ENCODE assay signal across 15 cellular contexts in genomic region chr11:44957051-44957515, GRCh38. TPM values are rescaled to one million over a fixed set of nuclear protein-coding genes. Genes with fewer than 3 reads are reported as not detected.
DNase-seq lines count a peak whose midpoint lies in the region; ATAC-seq, FAIRE-seq and TF ChIP-seq lines count a peak whose summit lies in the region.
"Had no signal": no experiment of that assay in that cellular context is flagged by ENCODE, and none has a peak within 500 bp of the region (broad histone marks: within the 10 kb centered on the region; RNA-seq: fewer than 3 reads in every experiment).

No MANE protein-coding gene starts in this region.

- no TSS peak for BruUV-seq in HepG2 (replicated peaks; lab: Mats Ljungman, UMichigan)

- H3K27ac ChIP-seq in right lobe of liver (no peak overlapping the region), HepG2 (ENCODE audit: extremely low read length, insufficient read depth, low read length) (no peak overlapping the region), ectodermal cell (ENCODE audit: insufficient read depth, low read depth, low read length, poor library complexity, severe bottlenecking) (no peak overlapping the region)

- no peak overlapping the region for H3K9ac ChIP-seq in HepG2 (ENCODE audit: insufficient read depth, low read depth, low read length)

- H3K4me3 ChIP-seq in right lobe of liver (peak overlapping the region in 1 of 3 donors; percentile 27), HepG2 (replicated peaks in 1 of 3; ENCODE audit: insufficient read depth in 1 of 3, low read depth in 2 of 3, low read length in 3 of 3) (no peak overlapping the region), ectodermal cell (ENCODE audit: insufficient read depth, low read depth, low read length) (peak overlapping the region; percentile 6)

- H3K36me3 ChIP-seq in right lobe of liver (no peaks in the 10 kb centered on the region), HepG2 (replicated peaks in 1 of 2; ENCODE audit: control insufficient read depth in 1 of 2, insufficient read depth in 2 of 2, low read length in 2 of 2) (no peaks in the 10 kb centered on the region), ectodermal cell (ENCODE audit: control insufficient read depth, insufficient read depth, low read length) (no peaks in the 10 kb centered on the region)

- TF ChIP-seq CTCF in right lobe of liver (IDR thresholded peaks at IDR 0.05), result no peak
- no peak for TF ChIP-seq CTCF in HepG2 (CRISPR knock-in tag; IDR thresholded peaks at IDR 0.05)
- TF ChIP-seq CTCF in type B pancreatic cell (conservative IDR thresholded peaks at IDR 0.05), result no peak

- TF ChIP-seq EP300 in HepG2 (IDR thresholded peaks at IDR 0.05; ENCODE audit: low read depth in 2 of 2, low read length in 2 of 2) (no peak), HepG2 (CRISPR knock-in tag; IDR thresholded peaks at IDR 0.05; ENCODE audit: borderline replicate concordance) (no peak)

- no peaks in the 10 kb centered on the region for H3K36me3 Mint-ChIP-seq in type B pancreatic cell
- H3K36me3 Mint-ChIP-seq in activated T-cell treated with anti-CD3 and anti-CD28 coated beads, Interleukin-2, amount 50 U/mL, for 4 hours (ENCODE audit: insufficient read depth), result no peaks in the 10 kb centered on the region
- H3K36me3 Mint-ChIP-seq: stimulated activated memory B cell treated with anti-CD40 and anti-IgM and Interleukin-4, amounts not matched to agents 10 μg/mL and 1 μg/mL and 100 μg/mL, for 72 hours had no signal

- H2AFZ ChIP-seq in HepG2 (ENCODE audit: low read length), result no peak overlapping the region

- TF ChIP-seq POLR2A in right lobe of liver (IDR thresholded peaks at IDR 0.05) (no peak), HepG2 (IDR thresholded peaks at IDR 0.05; ENCODE audit: insufficient read depth in 1 of 2, low read depth in 2 of 2, low read length in 2 of 2) (no peak)

- intact Hi-C loops in right lobe of liver (cut with DNase I) (no loop called here), HepG2 (cut with micrococcal nuclease; ENCODE audit: unreplicated experiment) (no loop called here)

- no peaks in the 10 kb centered on the region for H3K9me3 Mint-ChIP-seq in type B pancreatic cell
- H3K9me3 Mint-ChIP-seq in activated T-cell treated with anti-CD3 and anti-CD28 coated beads, Interleukin-2, amount 50 U/mL, for 4 hours, result no peaks in the 10 kb centered on the region
- H3K9me3 Mint-ChIP-seq: activated B cell treated with CpG ODN at 0.5 μM for 24 hours; central memory CD8-positive, alpha-beta T cell; stimulated activated memory B cell treated with anti-CD40 and anti-IgM and Interleukin-4, amounts not matched to agents 10 μg/mL and 1 μg/mL and 100 μg/mL, for 72 hours had no signal

- no peak for TF ChIP-seq RAD21 in HepG2 (CRISPR knock-in tag; IDR thresholded peaks at IDR 0.05)

- no peaks in the 10 kb centered on the region for H3K9me3 ChIP-seq in right lobe of liver
- no peaks in the 10 kb centered on the region for H3K9me3 ChIP-seq in HepG2 (ENCODE audit: low read length)
- no peaks in the 10 kb centered on the region for H3K9me3 ChIP-seq in ectodermal cell (ENCODE audit: control insufficient read depth, low read length)

- POLR2A ChIA-PET in HepG2 (lab: Yijun Ruan, JAX), result no interaction called here

- H3K27ac Mint-ChIP-seq in type B pancreatic cell, result no peak overlapping the region
- H3K27ac Mint-ChIP-seq: activated B cell treated with CpG ODN at 0.5 μM for 24 hours; stimulated activated memory B cell treated with anti-CD40 and anti-IgM and Interleukin-4, amounts not matched to agents 10 μg/mL and 1 μg/mL and 100 μg/mL, for 72 hours had no signal

- in situ Hi-C loops in HepG2 (cut with HindIII; ENCODE audit: extremely low pct_ligation_motif_present, low pct_unique_long_range_greater_than_20kb), result no loop called here

- no peaks in the 10 kb centered on the region for H3K27me3 ChIP-seq in right lobe of liver
- H3K27me3 ChIP-seq in HepG2 (ENCODE audit: control insufficient read depth in 1 of 2, insufficient read depth in 2 of 2, low read length in 2 of 2), result peaks cover 3 to 19% of the 10 kb centered on the region in 2 experiments; a peak in 3 of 5 replicates
- peaks cover 11% of the 10 kb centered on the region for H3K27me3 ChIP-seq in ectodermal cell (ENCODE audit: control insufficient read depth, insufficient read depth, low read length, poor library complexity, severe bottlenecking)

- H3K4me1 ChIP-seq in right lobe of liver, result no peaks in the 10 kb centered on the region
- peaks cover 6% of the 10 kb centered on the region for H3K4me1 ChIP-seq in HepG2 (ENCODE audit: insufficient read depth, low read length)
- H3K4me1 ChIP-seq in ectodermal cell (ENCODE audit: control insufficient read depth, insufficient read depth, low read length), result peaks cover 51% of the 10 kb centered on the region

- peaks cover 33% of the 10 kb centered on the region for H3K27me3 Mint-ChIP-seq in type B pancreatic cell
- no peaks in the 10 kb centered on the region for H3K27me3 Mint-ChIP-seq in activated T-cell treated with anti-CD3 and anti-CD28 coated beads, Interleukin-2, amount 50 U/mL, for 4 hours (ENCODE audit: low read depth)
- H3K27me3 Mint-ChIP-seq: activated B cell treated with CpG ODN at 0.5 μM for 24 hours; central memory CD8-positive, alpha-beta T cell; stimulated activated memory B cell treated with anti-CD40 and anti-IgM and Interleukin-4, amounts not matched to agents 10 μg/mL and 1 μg/mL and 100 μg/mL, for 72 hours had no signal

- ATAC-seq in right lobe of liver, result peak in 1 of 4 donors; percentile 57
- ATAC-seq in HepG2, result no peak
- ATAC-seq in activated T-cell treated with anti-CD3 and anti-CD28 coated beads, Interleukin-2, amount 50 U/mL, for 4 hours, result no peak
- ATAC-seq: stimulated activated memory B cell treated with anti-CD40 and anti-IgM and Interleukin-4, amounts not matched to agents 10 μg/mL and 1 μg/mL and 100 μg/mL, for 72 hours had no signal

- CTCF ChIA-PET in HepG2 (lab: Yijun Ruan, JAX; ENCODE audit: low intra/inter-chr PET ratio, low total read pairs), result no interaction called here

- DNase-seq in right lobe of liver (peak in 2 of 3 donors; percentile 51 to 64), HepG2 (ENCODE audit: low spot score) (no peak), left kidney (ENCODE audit: low read depth, low spot score) (peak; percentile 69), type B pancreatic cell (ENCODE audit: extremely low spot score, unreplicated experiment) (no peak), HK-2 (ENCODE audit: unreplicated experiment) (no peak), SHP77 (lab: John Stamatoyannopoulos, UW) (no peak)
- DNase-seq in activated T-cell treated with anti-CD3 and anti-CD28 coated beads, Interleukin-2, amount 50 U/mL, for 4 hours, result no peak
- DNase-seq: activated B cell treated with CpG ODN at 0.5 μM for 24 hours; activated naive CD4-positive, alpha-beta T cell treated with anti-CD3 and anti-CD28 coated beads, Interleukin-2, amount 50 U/mL, for 16 hours; erythroblast; stimulated activated CD4-positive, alpha-beta T cell treated with anti-CD3 and anti-CD28 coated beads, Interleukin-4, amount 100 ng/mL, for 4 hours had no signal

- H4K20me1 ChIP-seq in HepG2 (ENCODE audit: insufficient read depth, low read length), result no peaks in the 10 kb centered on the region

- H3K4me2 ChIP-seq in HepG2 (ENCODE audit: low read depth, low read length), result no peak overlapping the region

- FAIRE-seq in HepG2 (lab: Jason Lieb, UNC), result no peak
- FAIRE-seq: urothelium cell line had no signal

- no peaks in the 10 kb centered on the region for H3K79me2 ChIP-seq in HepG2 (ENCODE audit: insufficient read depth, low read length)

- peak overlapping the region; percentile 44 for H3K4me3 Mint-ChIP-seq in type B pancreatic cell
- no peak overlapping the region for H3K4me3 Mint-ChIP-seq in activated T-cell treated with anti-CD3 and anti-CD28 coated beads, Interleukin-2, amount 50 U/mL, for 4 hours
- H3K4me3 Mint-ChIP-seq: activated B cell treated with CpG ODN at 0.5 μM for 24 hours; central memory CD8-positive, alpha-beta T cell; stimulated activated memory B cell treated with anti-CD40 and anti-IgM and Interleukin-4, amounts not matched to agents 10 μg/mL and 1 μg/mL and 100 μg/mL, for 72 hours had no signal

- peaks cover 44% of the 10 kb centered on the region for H3K4me1 Mint-ChIP-seq in type B pancreatic cell (ENCODE audit: unreplicated experiment)
- peaks cover 4% of the 10 kb centered on the region for H3K4me1 Mint-ChIP-seq in activated T-cell treated with anti-CD3 and anti-CD28 coated beads, Interleukin-2, amount 50 U/mL, for 4 hours (ENCODE audit: low read depth)

- 31% methylated on average over 18 of the region's 35 CpGs for WGBS in right lobe of liver (ENCODE audit: insufficient coverage, low coverage, low lambda C conversion rate, missing lambda C conversion rate)
- 13% methylated on average over 6 of the region's 35 CpGs for WGBS in HepG2 (ENCODE audit: low lambda C conversion rate)
- WGBS in ectodermal cell, 2 experiments, result 7% methylated on average over 31 to 34 of the region's 35 CpGs

RNA-seq across cellular contexts. Expression of gene TP53I11, which starts 6.4 kb away (rescaled TPM):
- total RNA-seq in right lobe of liver, result 10 to 100 TPM in 4 of 6 experiments, 1 to 10 TPM in 2; 5.7 to 22.1 (median 12.2) TPM
- not detected in 2 replicates for total RNA-seq in HepG2 (2016; rRNA removed; fragmentation: Illumina TruSeq; extraction: Trizol)
- total RNA-seq in HepG2 (2016; cell fraction: cytosol; rRNA removed; fragmentation: Illumina TruSeq; extraction: Trizol; ENCODE audit: low read depth), result not detected in 2 replicates
- total RNA-seq in HepG2 (2016; cell fraction: insoluble cytoplasmic fraction; rRNA removed; fragmentation: Illumina TruSeq; extraction: Trizol), result not detected in 2 replicates
- not detected in 2 replicates for total RNA-seq in HepG2 (2016; cell fraction: membrane; rRNA removed; fragmentation: Illumina TruSeq; extraction: Trizol)
- total RNA-seq in HepG2 (2016; cell fraction: nucleus; rRNA removed; fragmentation: Illumina TruSeq; extraction: Trizol), result not detected in 2 replicates
- polyA plus RNA-seq in HepG2 (2011; rRNA removed), result not detected in 2 replicates
- not detected in 2 replicates for polyA plus RNA-seq in HepG2 (2011; cell fraction: cytosol; rRNA removed)
- polyA plus RNA-seq in HepG2 (2011; cell fraction: nucleus; rRNA removed), result not detected in 2 replicates
- polyA plus RNA-seq in HepG2 (2012), result not detected in 2 replicates
- not detected in 2 replicates for polyA plus RNA-seq in HepG2 (2016; cell fraction: cytosol; fragmentation: Illumina TruSeq; extraction: Trizol; ENCODE audit: low read depth)
- not detected in 2 replicates for polyA plus RNA-seq in HepG2 (2016; cell fraction: insoluble cytoplasmic fraction; fragmentation: Illumina TruSeq; extraction: Trizol; ENCODE audit: low read depth)
- not detected in 2 replicates for polyA plus RNA-seq in HepG2 (2016; cell fraction: membrane; fragmentation: Illumina TruSeq; extraction: Trizol; ENCODE audit: low read depth)
- polyA plus RNA-seq in HepG2 (2016; cell fraction: nucleus; fragmentation: Illumina TruSeq; extraction: Trizol; ENCODE audit: insufficient read depth, low read depth), result not detected in 2 replicates
- 1.0 TPM in 1 of 2 replicates, not detected in the other for polyA minus RNA-seq in HepG2 (2011; rRNA and poly(A)+ RNA removed; ENCODE audit: low replicate concordance)
- not detected in 2 replicates for polyA minus RNA-seq in HepG2 (2011; cell fraction: cytosol; rRNA and poly(A)+ RNA removed)
- not detected in 2 replicates for polyA minus RNA-seq in HepG2 (2011; cell fraction: nucleus; rRNA and poly(A)+ RNA removed)
- polyA plus RNA-seq in ectodermal cell (2013, experiment 1 of 4), result 127 TPM
- polyA plus RNA-seq in ectodermal cell (2013, experiment 2 of 4), result 176 TPM
- polyA plus RNA-seq in ectodermal cell (2013, experiment 3 of 4), result 110 TPM
- 132 TPM for polyA plus RNA-seq in ectodermal cell (2013, experiment 4 of 4)
- total RNA-seq in type B pancreatic cell (ENCODE audit: low replicate concordance), result 38.2 and 72.4 TPM in 2 replicates
- total RNA-seq in activated T-cell treated with anti-CD3 and anti-CD28 coated beads, Interleukin-2, amount 50 U/mL, for 4 hours, result 10 to 100 TPM in 1 of 3 donors, 1 to 10 TPM in 2; 8.1 to 13.5 (median 9.2) TPM

Comparison
In these comparisons a context has a peak if more than half of its experiments do, and no peak if none do; other contexts are left out.
1. DNase-seq: peak in right lobe of liver (2 of 3) and left kidney (single experiment); none in HepG2 (single experiment), type B pancreatic cell (single experiment), HK-2 (single experiment), activated T-cell treated with anti-CD3 and anti-CD28 coated beads, Interleukin-2, amount 50 U/mL, for 4 hours (single experiment) and SHP77 (0 of 2).
2. RNA of gene TP53I11, which starts 6.4 kb away (total RNA-seq): 38.2 to 72.4 TPM in type B pancreatic cell, 5.7 to 22.1 TPM in right lobe of liver and 8.1 to 13.5 TPM in activated T-cell treated with anti-CD3 and anti-CD28 coated beads, Interleukin-2, amount 50 U/mL, for 4 hours; not detected in HepG2; every median in the first group is over 4 times any median in the second.